Comparison of ENCODE assay signal across 3 cellular contexts in the genomic region with DNA sequence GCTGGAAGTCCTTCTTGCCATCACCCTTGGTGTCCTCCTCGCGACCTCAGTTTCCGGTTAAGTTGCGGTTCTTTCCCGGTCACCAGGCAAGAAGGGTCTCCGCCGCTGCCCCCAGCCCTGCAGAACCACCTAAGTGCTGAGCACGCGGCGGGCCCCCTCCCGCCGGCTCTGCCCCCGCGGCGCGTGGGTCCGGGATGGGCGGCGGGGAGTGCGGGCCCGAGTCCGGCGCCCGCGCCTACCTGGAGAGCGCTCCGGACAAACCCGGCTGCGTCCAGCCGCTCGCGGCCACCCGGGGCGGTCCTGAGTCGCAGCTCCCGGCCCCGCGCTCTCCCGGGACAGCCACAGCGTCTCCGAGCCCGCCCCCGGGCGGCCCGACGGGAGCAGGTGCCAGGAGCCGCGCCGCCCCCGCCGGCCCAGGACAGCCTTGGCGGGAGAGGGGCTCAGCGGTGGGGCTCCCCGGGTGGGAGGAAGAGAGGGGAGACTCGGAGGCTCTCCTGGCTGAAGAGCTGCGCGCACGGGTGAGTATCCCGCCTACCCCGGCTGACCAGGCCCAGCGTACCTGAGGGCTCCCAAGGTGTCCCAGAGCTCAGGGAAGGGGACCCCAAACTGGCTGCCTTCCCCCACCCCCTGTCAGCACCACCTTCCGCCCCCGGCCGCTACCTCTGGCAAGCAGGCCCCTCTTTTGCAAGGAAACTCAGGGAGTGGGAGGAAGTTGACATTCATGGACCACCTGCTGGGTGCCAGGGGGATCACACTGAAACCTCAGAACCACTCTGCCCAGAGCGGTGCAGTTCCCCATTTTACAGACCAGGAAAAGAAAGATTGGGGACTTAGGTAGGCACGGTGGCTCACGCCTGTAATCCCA.
TF ChIP-seq lines count a peak whose summit lies in the region.

No MANE protein-coding gene starts in this region.

TF ChIP-seq in A549, 52 proteins besides CTCF, POLR2A, EP300 and RAD21 (continues in another document):
- no peak for TF ChIP-seq BHLHE40 (IDR thresholded peaks at IDR 0.05; ENCODE audit: low read depth, low read length)
- no peak for TF ChIP-seq POLR2AphosphoS2 (conservative IDR thresholded peaks at IDR 0.05; ENCODE audit: low read length)
- no peak for TF ChIP-seq SMC3 (IDR thresholded peaks at IDR 0.05)
- TF ChIP-seq CBX8 (IDR thresholded peaks at IDR 0.05): no peak
- no peak for TF ChIP-seq NFE2L2 (conservative IDR thresholded peaks at IDR 0.05; ENCODE audit: low read length)
- TF ChIP-seq, protein P1, sequence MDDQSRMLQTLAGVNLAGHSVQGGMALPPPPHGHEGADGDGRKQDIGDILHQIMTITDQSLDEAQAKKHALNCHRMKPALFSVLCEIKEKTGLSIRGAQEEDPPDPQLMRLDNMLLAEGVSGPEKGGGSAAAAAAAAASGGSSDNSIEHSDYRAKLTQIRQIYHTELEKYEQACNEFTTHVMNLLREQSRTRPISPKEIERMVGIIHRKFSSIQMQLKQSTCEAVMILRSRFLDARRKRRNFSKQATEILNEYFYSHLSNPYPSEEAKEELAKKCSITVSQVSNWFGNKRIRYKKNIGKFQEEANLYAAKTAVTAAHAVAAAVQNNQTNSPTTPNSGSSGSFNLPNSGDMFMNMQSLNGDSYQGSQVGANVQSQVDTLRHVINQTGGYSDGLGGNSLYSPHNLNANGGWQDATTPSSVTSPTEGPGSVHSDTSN (IDR thresholded peaks at IDR 0.05): no peak
- TF ChIP-seq ATOH8 (CRISPR knock-in tag; IDR thresholded peaks at IDR 0.05; ENCODE audit: low read depth): no peak
- no peak for TF ChIP-seq REST (IDR thresholded peaks at IDR 0.05)
- TF ChIP-seq JUNB (IDR thresholded peaks at IDR 0.05): no peak
- TF ChIP-seq MAFK (IDR thresholded peaks at IDR 0.05; ENCODE audit: partially characterized antibody): no peak
- no peak for TF ChIP-seq FOXS1 (CRISPR knock-in tag; IDR thresholded peaks at IDR 0.05)
- no peak for TF ChIP-seq HEYL (CRISPR knock-in tag; IDR thresholded peaks at IDR 0.05)
- TF ChIP-seq, protein P2, sequence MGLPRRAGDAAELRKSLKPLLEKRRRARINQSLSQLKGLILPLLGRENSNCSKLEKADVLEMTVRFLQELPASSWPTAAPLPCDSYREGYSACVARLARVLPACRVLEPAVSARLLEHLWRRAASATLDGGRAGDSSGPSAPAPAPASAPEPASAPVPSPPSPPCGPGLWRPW (IDR thresholded peaks at IDR 0.05): no peak
- TF ChIP-seq PHF8 (IDR thresholded peaks at IDR 0.05; ENCODE audit: borderline replicate concordance, low read depth): no peak
- TF ChIP-seq MAZ (IDR thresholded peaks at IDR 0.05; ENCODE audit: borderline replicate concordance, low read depth, low read length): no peak
- TF ChIP-seq GATA3 (IDR thresholded peaks at IDR 0.05; ENCODE audit: borderline replicate concordance): no peak

TF ChIP-seq in HEK293, 187 proteins besides CTCF, POLR2A, EP300 and RAD21:
- TF ChIP-seq GLIS1 (tag by site-specific recombination; IDR thresholded peaks at IDR 0.05) (peak; percentile 72), ZNF292 (tag by site-specific recombination; IDR thresholded peaks at IDR 0.05; ENCODE audit: borderline replicate concordance, low read depth) (no peak), GLIS2 (tag by site-specific recombination; IDR thresholded peaks at IDR 0.05) (peak; percentile 52), ZNF404 (tag by site-specific recombination; IDR thresholded peaks at IDR 0.05) (no peak), ZFHX2 (tag by site-specific recombination; conservative IDR thresholded peaks at IDR 0.05) (peak; percentile 82), KLF16 (tag by site-specific recombination; IDR thresholded peaks at IDR 0.05) (no peak), ZNF366 (tag by site-specific recombination; conservative IDR thresholded peaks at IDR 0.05) (no peak), EGR2 (tag by site-specific recombination; IDR thresholded peaks at IDR 0.05; ENCODE audit: low read depth) (peak; percentile 43; the same call in 1 of the 2 replicates), ZNF791 (tag by site-specific recombination; IDR thresholded peaks at IDR 0.05) (no peak)

TF ChIP-seq in GM12878, 131 proteins besides CTCF, POLR2A, EP300 and RAD21:
- peak; percentile 53; the same call in 1 of the 2 replicates for TF ChIP-seq IKZF1 (conservative IDR thresholded peaks at IDR 0.05)
- 0 out of 2 replicates have a peak, but pooled peaks have one; percentile 21 for TF ChIP-seq LARP7 (IDR thresholded peaks at IDR 0.05)
- TF ChIP-seq EGR1 (IDR thresholded peaks at IDR 0.05; ENCODE audit: borderline replicate concordance in 1 of 2, low read depth in 2 of 2, low read length in 2 of 2): peak in 1 of 2 experiments; percentile 17; a peak in 1 of 3 replicates
- 0 out of 2 replicates have a peak, but pooled peaks have one; percentile 11 for TF ChIP-seq NR2F1 (conservative IDR thresholded peaks at IDR 0.05)
- TF ChIP-seq IRF4 (IDR thresholded peaks at IDR 0.05; ENCODE audit: low read depth, low read length): no peak
- TF ChIP-seq SPI1 (IDR thresholded peaks at IDR 0.05; ENCODE audit: borderline replicate concordance, insufficient read depth, low read depth, low read length): peak; percentile 38; the same call in 1 of the 2 replicates
- TF ChIP-seq CREM (IDR thresholded peaks at IDR 0.05; ENCODE audit: low read depth): no peak
TF ChIP-seq in GM12878: peak in this region for 5.
